Comparison of ENCODE assay signal across 27 cellular contexts in the genomic region with DNA sequence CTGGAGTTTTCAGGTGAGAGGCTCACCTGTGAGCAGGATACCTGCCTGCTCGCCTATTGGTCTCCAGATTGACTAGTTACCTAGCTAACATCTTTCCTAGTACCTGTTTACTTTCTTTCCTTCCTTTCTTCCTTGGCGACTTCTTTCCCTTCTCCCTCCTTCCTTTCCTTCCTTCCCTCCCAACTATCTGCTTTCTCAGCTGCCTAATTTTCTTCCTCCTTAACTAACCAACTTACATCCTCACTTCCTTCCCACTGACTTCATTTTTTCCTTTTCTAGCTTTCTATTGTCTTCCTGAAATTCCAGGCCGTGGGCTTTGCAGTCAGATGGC. TPM values are rescaled to one million over a fixed set of nuclear protein-coding genes. Genes with fewer than 3 reads are reported as not detected.
DNase-seq lines count a peak whose midpoint lies in the region; ATAC-seq and TF ChIP-seq lines count a peak whose summit lies in the region.
"Had no signal": no experiment of that assay in that cellular context is flagged by ENCODE, and none has a peak within 500 bp of the region (broad histone marks: within the 10 kb centered on the region; RNA-seq: fewer than 3 reads in every experiment).

No MANE protein-coding gene starts in this region.

- no peaks in the 10 kb centered on the region for H3K9me3 ChIP-seq in muscle layer of duodenum (ENCODE audit: control insufficient read depth in 1 of 2, low read length in 2 of 2)
- H3K9me3 ChIP-seq: gastroesophageal sphincter, spleen, uterus had no signal

- H3K27me3 Mint-ChIP-seq in endothelial cell (ENCODE audit: unreplicated experiment) (peaks cover 2% of the 10 kb centered on the region), type B pancreatic cell (no peaks in the 10 kb centered on the region)
- H3K27me3 Mint-ChIP-seq: activated CD4-positive, alpha-beta memory T cell treated with anti-CD3 and anti-CD28 coated beads for 36 hours; activated naive CD4-positive, alpha-beta T cell treated with anti-CD3 and anti-CD28 coated beads, Interleukin-2, amount 50 U/mL, for 24 hours; activated T-helper 17 cell treated with anti-CD3 and anti-CD28 coated beads, Interleukin-2, amount 50 U/mL, for 72 hours; CD4-positive, CD25-positive, alpha-beta regulatory T cell had no signal

- no peaks in the 10 kb centered on the region for H3K36me3 ChIP-seq in muscle layer of duodenum (ENCODE audit: control insufficient read depth in 1 of 2, insufficient read depth in 2 of 2, low read length in 2 of 2)
- H3K36me3 ChIP-seq: gastroesophageal sphincter, spleen, uterus had no signal

- peak overlapping the region in 1 of 2 donors; percentile 27 for H3K4me3 ChIP-seq in muscle layer of duodenum (ENCODE audit: low read depth in 1 of 2, low read length in 2 of 2)
- H3K4me3 ChIP-seq: gastroesophageal sphincter, spleen, uterus had no signal

- peak overlapping the region; percentile 84 for H3K27ac ChIP-seq in VCaP
- peak overlapping the region; percentile 72 for H3K27ac ChIP-seq in muscle layer of duodenum (ENCODE audit: low read length)
- H3K27ac ChIP-seq: gastroesophageal sphincter, spleen, uterus had no signal

- H3K4me1 ChIP-seq in muscle layer of duodenum (ENCODE audit: control insufficient read depth in 1 of 2, insufficient read depth in 2 of 2, low read length in 2 of 2): no peaks in the 10 kb centered on the region
- H3K4me1 ChIP-seq: gastroesophageal sphincter, uterus had no signal

- H3K27ac Mint-ChIP-seq in endothelial cell (ENCODE audit: unreplicated experiment) (peak overlapping the region; percentile 16), type B pancreatic cell (peak overlapping the region; percentile 91)
- H3K27ac Mint-ChIP-seq: activated CD4-positive, alpha-beta memory T cell treated with anti-CD3 and anti-CD28 coated beads for 36 hours; activated naive CD4-positive, alpha-beta T cell treated with anti-CD3 and anti-CD28 coated beads, Interleukin-2, amount 50 U/mL, for 24 hours; activated T-helper 17 cell treated with anti-CD3 and anti-CD28 coated beads, Interleukin-2, amount 50 U/mL, for 72 hours; CD4-positive, CD25-positive, alpha-beta regulatory T cell; immature natural killer cell; stimulated activated effector memory CD8-positive, alpha-beta T cell treated with anti-CD3 and anti-CD28 coated beads, Interleukin-12 subunit alpha, Interleukin-12 subunit beta, amount 100 ng/mL, for 72 hours had no signal

- no peak for ATAC-seq in GM19467 (IDR thresholded peaks at IDR 0.05; ENCODE audit: unreplicated experiment)
- ATAC-seq: activated CD4-positive, CD25-positive, alpha-beta regulatory T cell treated with anti-CD3 and anti-CD28 coated beads, Interleukin-2, amount 50 U/mL, for 24 hours; activated T-helper 17 cell treated with anti-CD3 and anti-CD28 coated beads, Interleukin-2, amount 50 U/mL, for 72 hours; gastroesophageal sphincter; naive thymus-derived CD8-positive, alpha-beta T cell; stimulated activated effector memory CD8-positive, alpha-beta T cell treated with anti-CD3 and anti-CD28 coated beads, Interleukin-12 subunit alpha, Interleukin-12 subunit beta, amount 100 ng/mL, for 72 hours had no signal

- no peak for DNase-seq in endothelial cell (ENCODE audit: low spot score)
- no peak for DNase-seq in type B pancreatic cell (ENCODE audit: extremely low spot score, unreplicated experiment)
- no peak for DNase-seq in RPMI8226
- no peak for DNase-seq in activated T-cell treated with anti-CD3 and anti-CD28 coated beads for 4 hours
- DNase-seq: activated CD4-positive, alpha-beta memory T cell treated with anti-CD3 and anti-CD28 coated beads for 36 hours; activated CD8-positive, alpha-beta memory T cell treated with anti-CD3 and anti-CD28 coated beads, Interleukin-2, amount 50 U/mL, for 48 hours; CD4-positive, CD25-positive, alpha-beta regulatory T cell; DMS 273 treated with DMSO at 0.1 percent for 48 hours; immature natural killer cell; naive thymus-derived CD8-positive, alpha-beta T cell; NCI-H1105; NCI-H2029; NCI-H2227 treated with DMSO at 0.1 percent for 48 hours; stimulated activated CD4-positive, alpha-beta T cell treated with anti-CD3 and anti-CD28 coated beads, Interleukin-2, amount 100 ng/mL, for 48 hours; T-helper 1 cell; uterus had no signal

- TF ChIP-seq CTCF in VCaP (conservative IDR thresholded peaks at IDR 0.05): no peak
- no peak for TF ChIP-seq CTCF in endothelial cell (IDR thresholded peaks at IDR 0.05; ENCODE audit: unreplicated experiment)
- no peak for TF ChIP-seq CTCF in type B pancreatic cell (conservative IDR thresholded peaks at IDR 0.05)

- no peaks in the 10 kb centered on the region for H3K27me3 ChIP-seq in muscle layer of duodenum (ENCODE audit: low read depth, low read length)
- H3K27me3 ChIP-seq: gastroesophageal sphincter, spleen, uterus had no signal

- H3K36me3 Mint-ChIP-seq in endothelial cell (ENCODE audit: low read depth, unreplicated experiment) (no peaks in the 10 kb centered on the region), type B pancreatic cell (no peaks in the 10 kb centered on the region)
- H3K36me3 Mint-ChIP-seq: activated CD4-positive, alpha-beta memory T cell treated with anti-CD3 and anti-CD28 coated beads for 36 hours; activated naive CD4-positive, alpha-beta T cell treated with anti-CD3 and anti-CD28 coated beads, Interleukin-2, amount 50 U/mL, for 24 hours; CD4-positive, CD25-positive, alpha-beta regulatory T cell; immature natural killer cell; naive thymus-derived CD8-positive, alpha-beta T cell had no signal

- H3K4me1 Mint-ChIP-seq in endothelial cell (ENCODE audit: unreplicated experiment) (peaks cover 28% of the 10 kb centered on the region), type B pancreatic cell (ENCODE audit: unreplicated experiment) (peaks cover 14% of the 10 kb centered on the region)
- H3K4me1 Mint-ChIP-seq: activated naive CD4-positive, alpha-beta T cell treated with anti-CD3 and anti-CD28 coated beads, Interleukin-2, amount 50 U/mL, for 24 hours; CD4-positive, CD25-positive, alpha-beta regulatory T cell; immature natural killer cell; stimulated activated effector memory CD8-positive, alpha-beta T cell treated with anti-CD3 and anti-CD28 coated beads, Interleukin-12 subunit alpha, Interleukin-12 subunit beta, amount 100 ng/mL, for 72 hours had no signal

- H3K9me3 Mint-ChIP-seq in endothelial cell (ENCODE audit: unreplicated experiment) (no peaks in the 10 kb centered on the region), type B pancreatic cell (no peaks in the 10 kb centered on the region)
- H3K9me3 Mint-ChIP-seq: activated CD4-positive, alpha-beta memory T cell treated with anti-CD3 and anti-CD28 coated beads for 36 hours; activated naive CD4-positive, alpha-beta T cell treated with anti-CD3 and anti-CD28 coated beads, Interleukin-2, amount 50 U/mL, for 24 hours; activated T-helper 17 cell treated with anti-CD3 and anti-CD28 coated beads, Interleukin-2, amount 50 U/mL, for 72 hours; CD4-positive, CD25-positive, alpha-beta regulatory T cell; immature natural killer cell; naive thymus-derived CD8-positive, alpha-beta T cell; stimulated activated effector memory CD8-positive, alpha-beta T cell treated with anti-CD3 and anti-CD28 coated beads, Interleukin-12 subunit alpha, Interleukin-12 subunit beta, amount 100 ng/mL, for 72 hours had no signal

- H3K4me3 Mint-ChIP-seq in endothelial cell (ENCODE audit: unreplicated experiment) (no peak overlapping the region), type B pancreatic cell (peak overlapping the region; percentile 40)
- H3K4me3 Mint-ChIP-seq: activated CD4-positive, alpha-beta memory T cell treated with anti-CD3 and anti-CD28 coated beads for 36 hours; activated naive CD4-positive, alpha-beta T cell treated with anti-CD3 and anti-CD28 coated beads, Interleukin-2, amount 50 U/mL, for 24 hours; activated T-helper 17 cell treated with anti-CD3 and anti-CD28 coated beads, Interleukin-2, amount 50 U/mL, for 72 hours; CD4-positive, CD25-positive, alpha-beta regulatory T cell; immature natural killer cell; naive thymus-derived CD8-positive, alpha-beta T cell; stimulated activated effector memory CD8-positive, alpha-beta T cell treated with anti-CD3 and anti-CD28 coated beads, Interleukin-12 subunit alpha, Interleukin-12 subunit beta, amount 100 ng/mL, for 72 hours had no signal

RNA-seq across cellular contexts. Expression of gene SGK2, which starts 0.3 kb away (rescaled TPM):
- total RNA-seq in endothelial cell (ENCODE audit: unreplicated experiment) (0.85 TPM), type B pancreatic cell (ENCODE audit: low replicate concordance) (9.9 and 10.7 TPM in 2 replicates)
- total RNA-seq: H1, RPMI7951 had no signal

RNA-seq across cellular contexts. Expression of gene IFT52, which starts 31.6 kb away (rescaled TPM):
- total RNA-seq in endothelial cell (ENCODE audit: unreplicated experiment) (49.0 TPM), type B pancreatic cell (ENCODE audit: low replicate concordance) (28.1 and 47.0 TPM in 2 replicates)

RNA-seq across cellular contexts. Expression of gene L3MBTL1, which starts 51.6 kb away (rescaled TPM):
- total RNA-seq in endothelial cell (ENCODE audit: unreplicated experiment): 19.8 TPM
- 12.2 and 23.1 TPM in 2 replicates for total RNA-seq in type B pancreatic cell (ENCODE audit: low replicate concordance)
